Comparison of ENCODE assay signal across 19 cellular contexts in the genomic region with DNA sequence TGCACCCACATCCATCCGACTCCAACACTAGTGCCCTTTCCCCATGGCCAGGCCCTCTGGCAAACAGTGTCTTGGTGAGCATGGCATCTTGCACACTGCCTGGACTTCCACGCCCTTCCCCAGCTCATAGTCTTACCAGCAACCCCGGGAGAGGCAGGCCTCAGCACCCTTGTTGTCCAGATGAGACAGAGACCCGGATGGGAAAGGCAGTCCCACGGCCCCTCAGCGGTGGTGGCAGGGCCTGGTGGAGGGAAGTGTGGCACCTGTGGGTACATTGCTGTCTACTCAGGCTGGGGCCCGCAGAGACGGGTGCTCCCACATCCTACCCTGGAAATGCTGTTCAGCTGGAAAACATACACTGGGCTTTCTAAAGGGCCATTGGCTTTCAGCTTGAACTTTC. TPM values are rescaled to one million over a fixed set of nuclear protein-coding genes. Genes with fewer than 3 reads are reported as not detected.
"Had no signal": no experiment of that assay in that cellular context is flagged by ENCODE, and none has a peak within 500 bp of the region (broad histone marks: within the 10 kb centered on the region; RNA-seq: fewer than 3 reads in every experiment).

No MANE protein-coding gene starts in this region.

- H3K9me3 ChIP-seq: colonic mucosa, esophagus squamous epithelium, gastrocnemius medialis, neutrophil, thoracic aorta, upper lobe of left lung had no signal

- H3K27ac Mint-ChIP-seq: activated CD4-positive, alpha-beta T cell treated with anti-CD3 and anti-CD28 coated beads, Interleukin-2, amount 10 ng/mL, durations not matched to agents 7 days and 5 days; activated CD8-positive, alpha-beta T cell treated with anti-CD3 and anti-CD28 coated beads for 36 hours; activated naive CD4-positive, alpha-beta T cell treated with anti-CD3 and anti-CD28 coated beads, Interleukin-2, amount 50 U/mL, for 24 hours; endodermal cell; natural killer cell treated with Interleukin-12 subunit alpha and Interleukin-12 subunit beta and Interleukin-15 and Interleukin-18, amount 100 ng/mL, for 72 hours had no signal

- H3K27me3 ChIP-seq: colonic mucosa, gastrocnemius medialis, upper lobe of left lung had no signal

- DNase-seq: activated CD4-positive, alpha-beta T cell treated with anti-CD3 and anti-CD28 coated beads, Interleukin-2, amount 10 ng/mL, durations not matched to agents 7 days and 5 days; activated CD8-positive, alpha-beta T cell treated with anti-CD3 and anti-CD28 coated beads for 36 hours; activated gamma-delta T cell treated with Interleukin-2 at 50 U/mL for 16 hours; central memory CD4-positive, alpha-beta T cell; colonic mucosa; endodermal cell; esophagus squamous epithelium; gastrocnemius medialis; stimulated activated CD4-positive, alpha-beta T cell treated with anti-CD3 and anti-CD28 coated beads, Interleukin-4, amount 100 ng/mL, for 1 hour; stimulated activated naive CD4-positive, alpha-beta T cell treated with Interleukin-2 at 50 U/mL for 16 hours had no signal

- H3K4me3 Mint-ChIP-seq: activated CD4-positive, alpha-beta T cell treated with anti-CD3 and anti-CD28 coated beads, Interleukin-2, amount 10 ng/mL, durations not matched to agents 7 days and 5 days; activated CD8-positive, alpha-beta T cell treated with anti-CD3 and anti-CD28 coated beads for 36 hours; activated naive CD4-positive, alpha-beta T cell treated with anti-CD3 and anti-CD28 coated beads, Interleukin-2, amount 50 U/mL, for 24 hours; brain; endodermal cell; natural killer cell treated with Interleukin-12 subunit alpha and Interleukin-12 subunit beta and Interleukin-15 and Interleukin-18, amount 100 ng/mL, for 72 hours had no signal

- H3K79me2 ChIP-seq: parathyroid adenoma had no signal

- H3K36me3 Mint-ChIP-seq: activated naive CD4-positive, alpha-beta T cell treated with anti-CD3 and anti-CD28 coated beads, Interleukin-2, amount 50 U/mL, for 24 hours; natural killer cell treated with Interleukin-12 subunit alpha and Interleukin-12 subunit beta and Interleukin-15 and Interleukin-18, amount 100 ng/mL, for 72 hours had no signal

- H3K36me3 ChIP-seq: colonic mucosa, gastrocnemius medialis, neutrophil had no signal

- ATAC-seq: activated CD8-positive, alpha-beta T cell treated with anti-CD3 and anti-CD28 coated beads for 36 hours had no signal

- H3K27ac ChIP-seq: colonic mucosa, esophagus squamous epithelium, neutrophil, parathyroid adenoma, thoracic aorta, upper lobe of left lung had no signal

- H3K4me1 ChIP-seq: colonic mucosa had no signal

- H3K27me3 Mint-ChIP-seq: activated CD4-positive, alpha-beta T cell treated with anti-CD3 and anti-CD28 coated beads, Interleukin-2, amount 10 ng/mL, durations not matched to agents 7 days and 5 days; activated CD8-positive, alpha-beta T cell treated with anti-CD3 and anti-CD28 coated beads for 36 hours; activated naive CD4-positive, alpha-beta T cell treated with anti-CD3 and anti-CD28 coated beads, Interleukin-2, amount 50 U/mL, for 24 hours; brain; natural killer cell treated with Interleukin-12 subunit alpha and Interleukin-12 subunit beta and Interleukin-15 and Interleukin-18, amount 100 ng/mL, for 72 hours had no signal

- FAIRE-seq: islet of Langerhans had no signal

- H3K9me3 Mint-ChIP-seq: activated CD4-positive, alpha-beta T cell treated with anti-CD3 and anti-CD28 coated beads, Interleukin-2, amount 10 ng/mL, durations not matched to agents 7 days and 5 days; activated CD8-positive, alpha-beta T cell treated with anti-CD3 and anti-CD28 coated beads for 36 hours; activated naive CD4-positive, alpha-beta T cell treated with anti-CD3 and anti-CD28 coated beads, Interleukin-2, amount 50 U/mL, for 24 hours; endodermal cell; natural killer cell treated with Interleukin-12 subunit alpha and Interleukin-12 subunit beta and Interleukin-15 and Interleukin-18, amount 100 ng/mL, for 72 hours had no signal

- H3K4me3 ChIP-seq: colonic mucosa, esophagus squamous epithelium, gastrocnemius medialis, thoracic aorta, upper lobe of left lung had no signal

- H3K9ac ChIP-seq: parathyroid adenoma had no signal

- H3K4me1 Mint-ChIP-seq: activated CD4-positive, alpha-beta T cell treated with anti-CD3 and anti-CD28 coated beads, Interleukin-2, amount 10 ng/mL, durations not matched to agents 7 days and 5 days; activated naive CD4-positive, alpha-beta T cell treated with anti-CD3 and anti-CD28 coated beads, Interleukin-2, amount 50 U/mL, for 24 hours had no signal

RNA-seq across cellular contexts. Expression of gene FBLN2, which starts 40.4 kb away (rescaled TPM):
- total RNA-seq: activated CD4-positive, alpha-beta T cell treated with anti-CD3 and anti-CD28 coated beads, Interleukin-2, amount 10 ng/mL, durations not matched to agents 7 days and 5 days; natural killer cell treated with Interleukin-12 subunit alpha and Interleukin-12 subunit beta and Interleukin-15 and Interleukin-18, amount 100 ng/mL, for 72 hours; T-helper 2 cell treated with Interferon-gamma antibody and Interleukin-4, amounts not matched to agents 100 ng/mL and 5 ng/mL, for 36 hours had no signal
